In the genomic region with DNA sequence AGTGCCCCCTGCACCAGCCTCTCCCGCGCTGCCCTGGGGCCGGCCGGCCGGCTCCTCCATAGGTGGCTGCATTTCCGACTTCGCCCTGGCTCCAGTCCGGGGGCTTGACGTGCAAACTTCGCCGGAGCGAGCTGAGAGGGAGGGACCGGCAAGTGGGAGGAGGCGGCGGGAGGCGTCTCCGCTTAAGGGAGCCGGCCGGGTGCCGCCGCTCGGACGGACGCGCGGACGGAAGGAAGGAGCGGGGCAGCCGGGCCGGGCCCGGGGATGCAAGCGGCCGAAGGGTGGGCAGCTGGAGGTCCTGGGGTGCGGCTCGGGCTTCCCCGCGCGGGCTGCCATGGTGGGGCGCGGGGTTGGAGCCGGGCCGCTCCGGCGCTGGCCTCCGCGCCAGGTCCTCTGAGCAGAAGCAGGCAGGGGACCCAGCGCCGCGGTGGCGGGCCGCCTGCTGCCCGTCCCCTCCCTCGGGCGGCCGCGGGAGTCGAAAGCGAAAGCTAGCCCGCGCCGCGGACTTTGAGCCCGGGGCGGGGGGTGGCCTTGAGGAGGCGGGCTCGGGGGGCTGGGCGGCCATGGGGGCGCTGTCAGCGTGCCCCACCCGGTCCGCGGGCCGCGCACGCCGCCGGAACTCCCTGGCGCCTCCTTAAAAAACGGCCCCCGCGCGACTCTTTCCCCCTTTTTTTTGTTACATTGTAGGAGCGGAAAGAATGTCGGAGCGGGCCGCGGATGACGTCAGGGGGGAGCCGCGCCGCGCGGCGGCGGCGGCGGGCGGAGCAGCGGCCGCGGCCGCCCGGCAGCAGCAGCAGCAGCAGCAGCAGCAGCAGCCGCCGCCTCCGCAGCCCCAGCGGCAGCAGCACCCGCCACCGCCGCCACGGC, we compare ENCODE assay signal across 1 cellular context.
A peak's percentile ranks its signal among the peaks of the same experiment; 100 is the strongest.
TF ChIP-seq lines count a peak whose summit lies in the region.

A gene (minus strand): TSS at position 483 of the 867 bp plus-strand sequence.

TF ChIP-seq in HepG2, 621 proteins besides CTCF, POLR2A, EP300 and RAD21 (continued from another document):
- TF ChIP-seq ZNF496 (CRISPR knock-in tag; IDR thresholded peaks at IDR 0.05; ENCODE audit: insufficient replicate concordance) (no peak), HNRNPUL1 (IDR thresholded peaks at IDR 0.05; ENCODE audit: low read depth, low read length) (no peak; the same call in 1 of the 2 replicates)
- TF ChIP-seq, protein P1, sequence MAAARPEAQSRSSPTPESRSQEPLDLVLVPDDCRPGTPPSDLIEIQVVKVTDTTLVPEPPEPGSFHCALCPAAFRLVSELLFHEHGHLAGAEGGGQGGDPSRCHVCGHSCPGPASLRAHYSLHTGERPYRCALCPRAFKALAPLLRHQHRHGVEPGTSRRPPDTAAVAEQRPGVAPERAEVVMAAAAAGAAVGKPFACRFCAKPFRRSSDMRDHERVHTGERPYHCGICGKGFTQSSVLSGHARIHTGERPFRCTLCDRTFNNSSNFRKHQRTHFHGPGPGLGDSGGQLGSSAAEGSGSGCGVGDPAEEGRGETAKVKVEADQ (CRISPR knock-in tag; IDR thresholded peaks at IDR 0.05; ENCODE audit: borderline replicate concordance): peak; percentile 78; the same call in 1 of the 2 replicates
